In genomic region chr2:233034091-233034882, GRCh38 we compare ENCODE assay signal across 18 cellular contexts. TPM values are rescaled to one million over a fixed set of nuclear protein-coding genes. Genes with fewer than 3 reads are reported as not detected.
A peak's percentile ranks its signal among the peaks of the same experiment; 100 is the strongest.
DNase-seq lines count a peak whose midpoint lies in the region; ATAC-seq and TF ChIP-seq lines count a peak whose summit lies in the region.
"Had no signal": no experiment of that assay in that cellular context is flagged by ENCODE, and none has a peak within 500 bp of the region (broad histone marks: within the 10 kb centered on the region; RNA-seq: fewer than 3 reads in every experiment).

No MANE protein-coding gene starts in this region.

- H3K9me2 ChIP-seq in PC-3 (replicated peaks; ENCODE audit: low read length), result no peaks in the 10 kb centered on the region

- H3K79me2 ChIP-seq in PC-3 (ENCODE audit: low read length), result peaks cover 26% of the 10 kb centered on the region

- H3K4me1 ChIP-seq in PC-3 (ENCODE audit: insufficient read depth, low read length) (peaks cover 72% of the 10 kb centered on the region), spleen (no peaks in the 10 kb centered on the region), gastroesophageal sphincter (no peaks in the 10 kb centered on the region)
- H3K4me1 ChIP-seq: BE2C, Caco-2 had no signal

- no peak for TF ChIP-seq POLR2A in spleen (IDR thresholded peaks at IDR 0.05)
- no peak for TF ChIP-seq POLR2A in gastroesophageal sphincter (IDR thresholded peaks at IDR 0.05)

- no peaks in the 10 kb centered on the region for H3K36me3 Mint-ChIP-seq in activated T-cell treated with anti-CD3 and anti-CD28 coated beads, Interleukin-2, amount 50 U/mL, for 24 hours (ENCODE audit: low read depth)
- H3K36me3 Mint-ChIP-seq: IgD-negative memory B cell had no signal

- peaks cover 8% of the 10 kb centered on the region for H3K4me1 Mint-ChIP-seq in activated T-cell treated with anti-CD3 and anti-CD28 coated beads, Interleukin-2, amount 50 U/mL, for 24 hours (ENCODE audit: low read depth)

- H3K27me3 ChIP-seq in PC-3 (ENCODE audit: low read length) (no peaks in the 10 kb centered on the region), spleen (replicated peaks in 1 of 7) (no peaks in the 10 kb centered on the region), gastroesophageal sphincter (no peaks in the 10 kb centered on the region)
- H3K27me3 ChIP-seq: BE2C had no signal

- ATAC-seq in PC-3 (no peak; the same call in none of the 2 replicates), GM18520 (IDR thresholded peaks at IDR 0.05; ENCODE audit: unreplicated experiment) (no peak), HG03565 (IDR thresholded peaks at IDR 0.05; ENCODE audit: unreplicated experiment) (no peak), gastroesophageal sphincter (no peak)
- ATAC-seq: GM23338, HCT116 had no signal

- CTCF ChIA-PET in PC-3 (lab: Charles Lee), result interaction anchor here (0.6 to 1.5 kb wide), 3 partner anchors 17 to 217 kb away, joined by 3 to 4 read pairs (median 4); partner anchors contain the start of gene ATG16L1

- H3K9me3 ChIP-seq in PC-3 (ENCODE audit: low read length), result no peaks in the 10 kb centered on the region
- no peaks in the 10 kb centered on the region for H3K9me3 ChIP-seq in spleen
- H3K9me3 ChIP-seq in gastroesophageal sphincter, result no peaks in the 10 kb centered on the region
- H3K9me3 ChIP-seq: BE2C, Caco-2 had no signal

- intact Hi-C loops in PC-3 (cut with micrococcal nuclease) (no loop called here), spleen (cut with DNase I; ENCODE audit: low total_unique reads) (no loop called here)

- no peaks in the 10 kb centered on the region for H3K36me3 ChIP-seq in PC-3 (ENCODE audit: low read depth, low read length)
- H3K36me3 ChIP-seq in spleen, result no peaks in the 10 kb centered on the region
- no peaks in the 10 kb centered on the region for H3K36me3 ChIP-seq in gastroesophageal sphincter
- H3K36me3 ChIP-seq: BE2C had no signal

- H4K20me1 ChIP-seq in PC-3 (ENCODE audit: low read length), result no peaks in the 10 kb centered on the region

- no peaks in the 10 kb centered on the region for H3K9me3 Mint-ChIP-seq in activated T-cell treated with anti-CD3 and anti-CD28 coated beads, Interleukin-2, amount 50 U/mL, for 24 hours
- H3K9me3 Mint-ChIP-seq: CD4-positive, alpha-beta T cell; IgD-negative memory B cell had no signal

- H3K27me3 Mint-ChIP-seq in activated T-cell treated with anti-CD3 and anti-CD28 coated beads, Interleukin-2, amount 50 U/mL, for 24 hours, result no peaks in the 10 kb centered on the region
- H3K27me3 Mint-ChIP-seq: CD4-positive, alpha-beta T cell had no signal

- WGBS in spleen, 5 donors, result 90 to 95% (median 94%) methylated on average over 17 to 37 of the region's 37 CpGs
- WGBS in gastroesophageal sphincter (ENCODE audit: low coverage in 1 of 2), 2 donors, result 83 to 100% methylated on average over 2 of the region's 37 CpGs

- H3F3A ChIP-seq in PC-3 (ENCODE audit: low read length, unreplicated experiment), result peaks cover 9% of the 10 kb centered on the region

- POLR2A ChIA-PET in PC-3 (lab: Charles Lee; ENCODE audit: unreplicated experiment), result interaction anchor here (0.6 to 1.4 kb wide), 5 partner anchors 15 to 217 kb away, joined by 3 to 9 read pairs (median 4); no protein-coding TSS in a partner anchor

- DNase-seq in PC-3, result no peak
- DNase-seq in coronary artery (ENCODE audit: low spot score), result peak; percentile 49
- peak; percentile 86 for DNase-seq in mesenteric fat pad (ENCODE audit: low spot score)
- peak; percentile 61 for DNase-seq in spleen
- DNase-seq in activated T-cell treated with anti-CD3 and anti-CD28 coated beads, Interleukin-2, amount 50 U/mL, for 24 hours, result no peak
- DNase-seq: BE2C; C1 segment of cervical spinal cord; Caco-2; CD4-positive, alpha-beta T cell; H7 had no signal

- no peak for TF ChIP-seq EP300 in gastroesophageal sphincter (IDR thresholded peaks at IDR 0.05)

- no peak overlapping the region for H3K4me3 ChIP-seq in PC-3 (ENCODE audit: low read length)
- H3K4me3 ChIP-seq in coronary artery, result no peak overlapping the region
- no peak overlapping the region for H3K4me3 ChIP-seq in spleen
- H3K4me3 ChIP-seq in gastroesophageal sphincter, result no peak overlapping the region
- H3K4me3 ChIP-seq: GM23338 had no signal

- H2AFZ ChIP-seq in PC-3 (ENCODE audit: low read length), result 0 out of 2 replicates have a peak overlapping the region, but pooled peaks have one; percentile 20
- H2AFZ ChIP-seq: GM23338 had no signal

- peak overlapping the region; percentile 68 for H3K4me2 ChIP-seq in PC-3 (ENCODE audit: low read length)
- H3K4me2 ChIP-seq: GM23338 had no signal

- no peak overlapping the region for H3K4me3 Mint-ChIP-seq in activated T-cell treated with anti-CD3 and anti-CD28 coated beads, Interleukin-2, amount 50 U/mL, for 24 hours
- H3K4me3 Mint-ChIP-seq: CD4-positive, alpha-beta T cell; GM23338; HFFc6; IgD-negative memory B cell had no signal

- TF ChIP-seq CTCF in PC-3 (conservative IDR thresholded peaks at IDR 0.05; ENCODE audit: low read depth, low read length) (no peak), coronary artery (IDR thresholded peaks at IDR 0.05) (no peak), spleen (IDR thresholded peaks at IDR 0.05 in 8 of 11, conservative IDR thresholded peaks at IDR 0.05 in 3 of 11) (no peak), gastroesophageal sphincter (IDR thresholded peaks at IDR 0.05) (no peak)

- H3K27ac Mint-ChIP-seq in activated T-cell treated with anti-CD3 and anti-CD28 coated beads, Interleukin-2, amount 50 U/mL, for 24 hours, result no peak overlapping the region
- H3K27ac Mint-ChIP-seq: CD4-positive, alpha-beta T cell; GM23338; HFFc6; IgD-negative memory B cell had no signal

- peak overlapping the region; percentile 73 for H3K9ac ChIP-seq in PC-3 (ENCODE audit: low read length)

- TSS peak; percentile 16 for BruUV-seq in PC-3 (replicated peaks; lab: Mats Ljungman, UMichigan)

- H3K27ac ChIP-seq in PC-3 (ENCODE audit: low read length), result peak overlapping the region; percentile 98
- H3K27ac ChIP-seq in coronary artery, result no peak overlapping the region
- no peak overlapping the region for H3K27ac ChIP-seq in spleen
- H3K27ac ChIP-seq in gastroesophageal sphincter, result no peak overlapping the region

RNA-seq across cellular contexts. Expression of gene NEU2, which starts 1.8 kb away (rescaled TPM):
- 4.0 and 4.5 TPM in 2 replicates for total RNA-seq in PC-3 (2014; rRNA removed)
- total RNA-seq in mesenteric fat pad, result not detected
- not detected for total RNA-seq in spleen
- not detected for polyA plus RNA-seq in spleen
- total RNA-seq in gastroesophageal sphincter, result not detected
- total RNA-seq: A172; Caco-2; CD4-positive, alpha-beta T cell; GM23338; H7; HFFc6 had no signal
- polyA plus RNA-seq: GM23338, IgD-negative memory B cell had no signal

RNA-seq across cellular contexts. Expression of gene NGEF, which starts 21.2 kb away (rescaled TPM):
- total RNA-seq in PC-3 (2014; rRNA removed) (71.3 and 80.2 TPM in 2 replicates), mesenteric fat pad (0.35 TPM), spleen (under 1 TPM in 3 of 7 donors, not detected in 4; 0.23 to 0.79 (median 0.43) TPM), gastroesophageal sphincter (under 1 TPM in 3 of 4 donors, not detected in 1; 0.40 to 0.49 (median 0.46) TPM)
- under 1 TPM in 2 of 3 donors, not detected in 1; 0.26 to 0.45 TPM for polyA plus RNA-seq in spleen
- total RNA-seq: CD4-positive, alpha-beta T cell had no signal
- polyA plus RNA-seq: IgD-negative memory B cell had no signal

RNA-seq across cellular contexts. Expression of gene INPP5D, which starts 25.9 kb away (rescaled TPM):
- total RNA-seq in PC-3 (2014; rRNA removed) (0.26 and 1.9 TPM in 2 replicates), mesenteric fat pad (28.8 TPM), spleen (100 to 1,000 TPM; 172 to 246 (median 186) TPM), gastroesophageal sphincter (10 to 100 TPM in 2 of 4 donors, 1 to 10 TPM in 2; 6.5 to 12.4 (median 9.3) TPM)
- 10 to 100 TPM; 71.1 to 97.8 (median 97.4) TPM for polyA plus RNA-seq in spleen
- total RNA-seq: Caco-2 had no signal

Comparison
In these comparisons a context has a peak if more than half of its experiments do, and no peak if none do; other contexts are left out.
1. DNase-seq: peak in coronary artery (single experiment), mesenteric fat pad (single experiment) and spleen (single experiment); none in PC-3 (single experiment) and activated T-cell treated with anti-CD3 and anti-CD28 coated beads, Interleukin-2, amount 50 U/mL, for 24 hours (single experiment).
2. RNA of gene NGEF, which starts 21.2 kb away (total RNA-seq): 71.3 to 80.2 TPM in PC-3; 0.40 to 0.49 TPM in gastroesophageal sphincter, 0.35 TPM in mesenteric fat pad (single experiment) and 0.23 to 0.79 TPM in spleen; every median in the first group is over 10 times any median in the second.